In the genomic region with DNA sequence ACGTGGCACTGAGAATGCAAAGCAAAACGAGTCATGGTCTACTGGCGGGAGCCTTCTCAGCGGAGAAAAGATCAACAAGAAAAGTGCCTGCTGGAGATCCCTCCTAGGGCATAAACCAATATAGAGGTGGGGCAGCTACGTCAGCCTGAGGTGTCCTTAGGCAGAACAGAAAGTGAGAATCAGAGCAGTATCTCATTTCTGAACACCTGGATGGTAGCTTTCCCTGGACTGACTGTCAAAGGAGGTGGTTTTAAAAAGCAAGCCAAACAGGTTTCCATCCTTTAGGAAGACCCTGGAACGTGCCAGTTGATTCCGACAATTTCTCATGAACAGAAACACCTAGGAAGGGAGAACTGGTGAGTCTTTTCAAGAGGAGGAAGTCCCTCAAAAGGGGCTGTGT, we compare ENCODE assay signal across 8 cellular contexts.
DNase-seq lines count a peak whose midpoint lies in the region; ATAC-seq, FAIRE-seq and TF ChIP-seq lines count a peak whose summit lies in the region.
"Not testable (repeated sequence)": the region's sequence is repeated elsewhere in the genome, so short reads cannot be mapped to it uniquely, and the experiment has no call there.

No MANE protein-coding gene starts in this region.

- H4K20me1 ChIP-seq in DOHH2 (ENCODE audit: control insufficient read depth, insufficient read depth, low read depth, low read length); K562 (replicated peaks; ENCODE audit: control insufficient read depth, insufficient read depth, low read length); osteoblast (ENCODE audit: insufficient read depth, low read length): not testable (repeated sequence)

- intact Hi-C loops in K562 (cut with micrococcal nuclease); transverse colon (cut with DNase I; ENCODE audit: low total_unique reads): not testable (repeated sequence)

- H3K4me3 ChIP-seq in DOHH2 (ENCODE audit: low read length) (peak overlapping the region; percentile 41), iPS-15b (ENCODE audit: low read depth, low read length) (peak overlapping the region; percentile 30), osteoblast (ENCODE audit: insufficient read depth, low read length) (peak overlapping the region; percentile 46), transverse colon (peak overlapping the region in 1 of 4 donors; percentile 46)
- H3K4me3 ChIP-seq in K562, result not testable (repeated sequence)

- ATAC-seq in K562, result not testable (repeated sequence)

- H3K9me2 ChIP-seq in DOHH2 (replicated peaks; ENCODE audit: control insufficient read depth, low read length), result not testable (repeated sequence)

- not testable (repeated sequence) for H3K27ac Mint-ChIP-seq in T-helper 1 cell treated with Interleukin-12 subunit alpha and Interleukin-12 subunit beta and Interleukin-4 antibody, amounts not matched to agents 30 μg/mL and 1 μg/mL, for 36 hours

- H3K27me3 Mint-ChIP-seq in T-helper 1 cell treated with Interleukin-12 subunit alpha and Interleukin-12 subunit beta and Interleukin-4 antibody, amounts not matched to agents 30 μg/mL and 1 μg/mL, for 36 hours (ENCODE audit: low read depth), result not testable (repeated sequence)

- FAIRE-seq in K562 (lab: Jason Lieb, UNC), result not testable (repeated sequence)

- not testable (repeated sequence) for H2AFZ ChIP-seq in K562 (ENCODE audit: low read depth, low read length); osteoblast (ENCODE audit: low read length)

- H3K36me3 Mint-ChIP-seq in T-helper 1 cell treated with Interleukin-12 subunit alpha and Interleukin-12 subunit beta and Interleukin-4 antibody, amounts not matched to agents 30 μg/mL and 1 μg/mL, for 36 hours (ENCODE audit: low read depth), result not testable (repeated sequence)

- not testable (repeated sequence) for H3K9me3 ChIP-seq in DOHH2 (ENCODE audit: control insufficient read depth, insufficient read depth, low read length); K562 (replicated peaks; ENCODE audit: control insufficient read depth, insufficient read depth, low read depth, low read length); iPS-15b (ENCODE audit: control insufficient read depth, insufficient read depth, low read length); osteoblast (ENCODE audit: low read depth, low read length); transverse colon

- peak; percentile 21 for DNase-seq in NAMALWA (ENCODE audit: low spot score)
- DNase-seq in activated T-cell treated with anti-CD3 and anti-CD28 coated beads, Interleukin-2, amount 50 U/mL, for 1 hour, result peak; percentile 19
- not testable (repeated sequence) for DNase-seq in K562 (ENCODE audit: extremely low read depth in 1 of 4, low spot score in 3 of 4); osteoblast (ENCODE audit: insufficient read length, low spot score, missing footprints)
- DNase-seq in transverse colon, result peak; percentile 54

- H3K36me3 ChIP-seq in DOHH2 (ENCODE audit: control insufficient read depth, low read length); K562 (ENCODE audit: control insufficient read depth, insufficient read depth, low read length); iPS-15b (ENCODE audit: control insufficient read depth, insufficient read depth, low read length); osteoblast (ENCODE audit: insufficient read depth, low read length); transverse colon: not testable (repeated sequence)

- H3K9me3 Mint-ChIP-seq in T-helper 1 cell treated with Interleukin-12 subunit alpha and Interleukin-12 subunit beta and Interleukin-4 antibody, amounts not matched to agents 30 μg/mL and 1 μg/mL, for 36 hours, result not testable (repeated sequence)

- CTCF ChIA-PET in K562 (lab: Yijun Ruan, JAX; ENCODE audit: low intra/inter-chr PET ratio), result not testable (repeated sequence)

- not testable (repeated sequence) for H3K4me1 Mint-ChIP-seq in T-helper 1 cell treated with Interleukin-12 subunit alpha and Interleukin-12 subunit beta and Interleukin-4 antibody, amounts not matched to agents 30 μg/mL and 1 μg/mL, for 36 hours (ENCODE audit: low read depth)

- H3K9me1 ChIP-seq in K562 (ENCODE audit: control insufficient read depth, insufficient read depth, low read length), result not testable (repeated sequence)

- not testable (repeated sequence) for H3K4me1 ChIP-seq in DOHH2 (ENCODE audit: control insufficient read depth, low read length); K562 (replicated peaks in 1 of 2; ENCODE audit: control insufficient read depth in 2 of 2, insufficient read depth in 2 of 2, low read length in 2 of 2); iPS-15b (ENCODE audit: control insufficient read depth, insufficient read depth, low read length); osteoblast (ENCODE audit: insufficient read depth, low read length); transverse colon

- H3F3A ChIP-seq in DOHH2 (ENCODE audit: control insufficient read depth, insufficient read depth), result not testable (repeated sequence)

- not testable (repeated sequence) for TF ChIP-seq CTCF in DOHH2 (IDR thresholded peaks at IDR 0.05; ENCODE audit: low read depth, low read length, poor library complexity, severe bottlenecking); K562 (IDR thresholded peaks at IDR 0.05 in 2 of 3, conservative IDR thresholded peaks at IDR 0.05 in 1 of 3; ENCODE audit: insufficient read depth in 2 of 3, low read depth in 1 of 3, low read length in 3 of 3); osteoblast (IDR thresholded peaks at IDR 0.05; ENCODE audit: extremely low read depth, low read depth, low read length); transverse colon (IDR thresholded peaks at IDR 0.05)

- H3K4me2 ChIP-seq in DOHH2 (ENCODE audit: low read length) (peak overlapping the region; percentile 50), osteoblast (ENCODE audit: insufficient read depth, low read length) (peak overlapping the region; percentile 64)
- not testable (repeated sequence) for H3K4me2 ChIP-seq in K562 (ENCODE audit: insufficient read depth, low read length)

- not testable (repeated sequence) for H3K9ac ChIP-seq in K562 (ENCODE audit: insufficient read depth in 1 of 2, low read depth in 2 of 2, low read length in 2 of 2); iPS-15b (ENCODE audit: low read depth, low read length)

- H3K27ac ChIP-seq in DOHH2 (ENCODE audit: low read depth, low read length); K562 (ENCODE audit: extremely low read depth, low read depth, low read length); osteoblast (ENCODE audit: low read depth, low read length): not testable (repeated sequence)
- peak overlapping the region in 3 of 4 donors; percentile 38 to 79 (median 55) for H3K27ac ChIP-seq in transverse colon

- not testable (repeated sequence) for H3K27me3 ChIP-seq in DOHH2 (ENCODE audit: control insufficient read depth, low read length); K562 (ENCODE audit: control insufficient read depth in 2 of 2, insufficient read depth in 2 of 2, low read length in 2 of 2); iPS-15b (ENCODE audit: control insufficient read depth, insufficient read depth, low read length); osteoblast (ENCODE audit: insufficient read depth, low read length); transverse colon

- 35% methylated on average over 2 of the region's 7 CpGs for WGBS in K562 (ENCODE audit: insufficient coverage, low coverage, missing lambda C conversion rate)
- no CpG with 5 or more reads among the region's 7 CpGs for WGBS in transverse colon (ENCODE audit: low coverage in 1 of 2), 2 donors

- H3K79me2 ChIP-seq in DOHH2 (ENCODE audit: control insufficient read depth, low read length); K562 (ENCODE audit: control insufficient read depth, insufficient read depth, low read length); osteoblast (ENCODE audit: insufficient read depth, low read length): not testable (repeated sequence)

- POLR2A ChIA-PET in K562 (lab: Yijun Ruan, JAX), result not testable (repeated sequence)

- peak overlapping the region; percentile 74 for H3K4me3 Mint-ChIP-seq in T-helper 1 cell treated with Interleukin-12 subunit alpha and Interleukin-12 subunit beta and Interleukin-4 antibody, amounts not matched to agents 30 μg/mL and 1 μg/mL, for 36 hours

- in situ Hi-C loops in K562 (cut with MboI), result loop anchor here (25.0 kb wide), 1 partner anchor 737 kb away; no protein-coding TSS in a partner anchor
- in situ Hi-C loops in transverse colon (cut with MboI; ENCODE audit: low pct_ligation_motif_present in 1 of 4, low pct_unique_long_range_greater_than_20kb in 1 of 4, low sequenced_read_pairs in 3 of 4), result not testable (repeated sequence)

- TF ChIP-seq RAD21 in K562 (CRISPR knock-in tag; conservative IDR thresholded peaks at IDR 0.05 in 1 of 2, IDR thresholded peaks at IDR 0.05 in 1 of 2), result not testable (repeated sequence)

- TSS peak; percentile 41 for BruUV-seq in K562 (replicated peaks; lab: Mats Ljungman, UMichigan)

- TF ChIP-seq EP300 in K562 (IDR thresholded peaks at IDR 0.05; ENCODE audit: low read length); transverse colon (IDR thresholded peaks at IDR 0.05; ENCODE audit: low read depth): not testable (repeated sequence)

- not testable (repeated sequence) for TF ChIP-seq POLR2A in K562 (conservative IDR thresholded peaks at IDR 0.05)
- TF ChIP-seq POLR2A in transverse colon (IDR thresholded peaks at IDR 0.05), result peak; percentile 70
